Comparison of ENCODE assay signal across 13 cellular contexts in the genomic region with DNA sequence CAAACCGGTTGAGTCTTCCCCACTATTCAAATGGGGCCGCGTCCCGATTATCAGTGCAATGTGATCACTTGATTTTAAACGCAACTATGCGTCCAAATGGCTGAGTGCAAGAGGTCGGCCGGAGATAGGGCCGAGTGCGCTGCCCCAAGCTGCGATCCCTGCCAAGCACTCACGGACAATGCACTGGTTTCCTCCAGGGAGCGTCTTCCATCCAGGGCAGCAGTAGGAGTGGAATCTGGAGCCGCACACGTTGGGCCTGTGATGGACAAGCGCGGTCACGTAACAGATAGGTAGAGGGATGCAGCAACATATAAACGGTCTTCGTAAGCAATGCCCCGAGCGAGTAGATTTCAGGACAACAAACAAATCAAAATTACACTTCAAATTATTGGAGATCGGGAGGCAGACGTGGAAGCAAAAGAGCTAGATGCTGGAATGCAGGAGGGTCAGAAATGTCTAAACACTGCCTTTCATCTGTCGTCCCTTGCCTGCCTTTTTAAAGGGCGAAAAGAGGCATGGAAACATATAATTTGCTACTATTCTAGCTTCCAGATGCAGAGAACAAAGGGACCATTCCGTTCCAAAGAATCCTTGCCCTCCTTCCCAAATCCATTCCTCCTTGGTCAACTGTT.
DNase-seq lines count a peak whose midpoint lies in the region; ATAC-seq and TF ChIP-seq lines count a peak whose summit lies in the region.
"Had no signal": no experiment of that assay in that cellular context is flagged by ENCODE, and none has a peak within 500 bp of the region (broad histone marks: within the 10 kb centered on the region; RNA-seq: fewer than 3 reads in every experiment).

No MANE protein-coding gene starts in this region.

- H3K36me3 ChIP-seq in iPS DF 6.9 (ENCODE audit: control insufficient read depth, insufficient read depth, low read length), result no peaks in the 10 kb centered on the region
- H3K36me3 ChIP-seq: left lung had no signal

- H3K4me3 ChIP-seq in astrocyte of the spinal cord (ENCODE audit: low read depth, low read length) (peak overlapping the region; percentile 73), iPS DF 6.9 (ENCODE audit: low read length) (peak overlapping the region; percentile 68; the same call in 1 of the 2 replicates), retinal pigment epithelial cell (ENCODE audit: low read length) (peak overlapping the region; percentile 66)

- DNase-seq in HEK293T (ENCODE audit: extremely low spot score) (peak; percentile 9), astrocyte of the spinal cord (ENCODE audit: low read depth, low spot score) (peak; percentile 12), iPS DF 6.9 (ENCODE audit: low read depth, low spot score) (peak; percentile 13), retinal pigment epithelial cell (ENCODE audit: low read depth) (no peak), UCSD-AML1 (lab: John Stamatoyannopoulos, UW; ENCODE audit: unreplicated experiment) (no peak)
- no peak for DNase-seq in activated naive CD4-positive, alpha-beta T cell (lab: John Stamatoyannopoulos, UW)
- DNase-seq: cerebellar nuclear complex, NCI-H446 treated with DMSO at 0.1 percent for 48 hours, T-cell had no signal

- no peak for TF ChIP-seq CTCF in astrocyte of the spinal cord (IDR thresholded peaks at IDR 0.05; ENCODE audit: low read depth, low read length)
- TF ChIP-seq CTCF in retinal pigment epithelial cell (conservative IDR thresholded peaks at IDR 0.05; ENCODE audit: low read depth, low read length), result no peak

- ATAC-seq in HG02759 (IDR thresholded peaks at IDR 0.05; ENCODE audit: unreplicated experiment), result no peak
- no peak for ATAC-seq in HG02884 (IDR thresholded peaks at IDR 0.05; ENCODE audit: unreplicated experiment)
- ATAC-seq: stimulated activated effector memory CD8-positive, alpha-beta T cell treated with anti-CD3 and anti-CD28 coated beads, Interleukin-12 subunit alpha, Interleukin-12 subunit beta, amount 100 ng/mL, for 72 hours; T-cell had no signal

- POLR2A ChIA-PET in HEK293T (lab: Yijun Ruan, JAX), result interaction anchor here (0.8 kb wide), 1 partner anchor 15 kb away, joined by 3 read pairs; no protein-coding TSS in a partner anchor

- CTCF ChIA-PET in HEK293T (lab: Yijun Ruan, JAX), result no interaction called here

- no peaks in the 10 kb centered on the region for H3K9me3 ChIP-seq in iPS DF 6.9 (ENCODE audit: control insufficient read depth, insufficient read depth, low read length)
- H3K9me3 ChIP-seq: left lung had no signal

- in situ Hi-C loops in astrocyte of the spinal cord (cut with HindIII; ENCODE audit: low sequenced_read_pairs), result no loop called here

- peaks cover 5% of the 10 kb centered on the region; the same call in 1 of the 2 replicates for H3K4me1 ChIP-seq in iPS DF 6.9 (ENCODE audit: control insufficient read depth, insufficient read depth, low read length)

- H3K27me3 ChIP-seq in iPS DF 6.9 (ENCODE audit: control insufficient read depth, insufficient read depth, low read length), result peaks cover 16% of the 10 kb centered on the region; the same call in 1 of the 2 replicates

- WGBS in iPS DF 6.9 (ENCODE audit: insufficient coverage, insufficient read length), result no CpG with 5 or more reads among the region's 27 CpGs

- H3K27ac ChIP-seq in iPS DF 6.9 (ENCODE audit: low read length), result no peak overlapping the region

TF ChIP-seq in HEK293T, 16 proteins besides CTCF, POLR2A, EP300 and RAD21:
- TF ChIP-seq ZNF384 (IDR thresholded peaks at IDR 0.05) (no peak), L3MBTL2 (conservative IDR thresholded peaks at IDR 0.05) (no peak), FOXA1 (IDR thresholded peaks at IDR 0.05) (no peak), SUZ12 (IDR thresholded peaks at IDR 0.05) (no peak)

Comparison
In these comparisons a context has a peak if more than half of its experiments do, and no peak if none do; other contexts are left out.
1. DNase-seq: peak in HEK293T (single experiment), astrocyte of the spinal cord (single experiment) and iPS DF 6.9 (single experiment); none in retinal pigment epithelial cell (single experiment), activated naive CD4-positive, alpha-beta T cell (0 of 4) and UCSD-AML1 (single experiment).
2. Peak in every context shown above with its lines, with median percentiles within 50 percentile points of each other: H3K4me3 ChIP-seq.